In genomic region chr2:15181092-15181745, GRCh38 we compare ENCODE assay signal across 26 cellular contexts.
"Had no signal": no experiment of that assay in that cellular context is flagged by ENCODE, and none has a peak within 500 bp of the region (broad histone marks: within the 10 kb centered on the region; RNA-seq: fewer than 3 reads in every experiment).

No MANE protein-coding gene starts in this region.

- H3K36me3 ChIP-seq: adrenal gland, breast epithelium had no signal

- H3K27ac Mint-ChIP-seq: activated CD8-positive, alpha-beta T cell treated with anti-CD3 and anti-CD28 coated beads for 36 hours; activated naive CD8-positive, alpha-beta T cell treated with anti-CD3 and anti-CD28 coated beads, Interleukin-2, amount 10 ng/mL, durations not matched to agents 7 days and 5 days; T-helper 17 cell had no signal

- ATAC-seq: activated CD8-positive, alpha-beta T cell treated with anti-CD3 and anti-CD28 coated beads for 36 hours; T-helper 17 cell had no signal

- H3K4me1 ChIP-seq: breast epithelium had no signal

- H3K9me3 ChIP-seq: adrenal gland, breast epithelium had no signal

- H3K27me3 ChIP-seq: adrenal gland, breast epithelium had no signal

- DNase-seq: activated CD4-positive, alpha-beta T cell treated with anti-CD3 and anti-CD28 coated beads, Interleukin-2, amount 50 U/mL, for 1 hour; activated CD4-positive, CD25-positive, alpha-beta regulatory T cell; activated CD8-positive, alpha-beta memory T cell treated with anti-CD3 and anti-CD28 coated beads, Interleukin-2, amount 50 U/mL, for 48 hours; activated CD8-positive, alpha-beta T cell treated with anti-CD3 and anti-CD28 coated beads for 36 hours; activated naive CD4-positive, alpha-beta T cell treated with anti-CD3 and anti-CD28 coated beads, Interleukin-2, amount 50 U/mL, for 16 hours; activated naive CD8-positive, alpha-beta T cell treated with anti-CD3 and anti-CD28 coated beads, Interleukin-2, amount 10 ng/mL, durations not matched to agents 7 days and 5 days; activated T-cell treated with anti-CD3 and anti-CD28 coated beads, Interleukin-2, amount 50 U/mL, for 1 hour; adrenal gland; aorta; caudate nucleus; Kasumi-1; KBM-7; NCI-H1092; NCI-H1417; NCI-H1694; NCI-H2029; NCI-H2107; NCI-H345; NCI-H510A; NCI-H526 treated with DMSO at 0.1 percent for 48 hours; NK-92 treated with Interleukin-12 subunit alpha and Interleukin-12 subunit beta, amount 100 ng/mL, for 24 hours; PC-9; SHP77 treated with DMSO at 0.1 percent for 48 hours; T-helper 17 cell; T-helper 9 cell had no signal

- H3K9me3 Mint-ChIP-seq: activated CD8-positive, alpha-beta T cell treated with anti-CD3 and anti-CD28 coated beads for 36 hours; activated naive CD8-positive, alpha-beta T cell treated with anti-CD3 and anti-CD28 coated beads, Interleukin-2, amount 10 ng/mL, durations not matched to agents 7 days and 5 days had no signal

- H3K4me2 ChIP-seq: PC-9 had no signal

- H3K27ac ChIP-seq: adrenal gland, breast epithelium, PC-9 had no signal

- H3K27me3 Mint-ChIP-seq: activated naive CD8-positive, alpha-beta T cell treated with anti-CD3 and anti-CD28 coated beads, Interleukin-2, amount 10 ng/mL, durations not matched to agents 7 days and 5 days; T-helper 17 cell had no signal

- H3K4me3 ChIP-seq: adrenal gland, breast epithelium, PC-9 had no signal

- H3K4me3 Mint-ChIP-seq: activated CD8-positive, alpha-beta T cell treated with anti-CD3 and anti-CD28 coated beads for 36 hours; activated naive CD8-positive, alpha-beta T cell treated with anti-CD3 and anti-CD28 coated beads, Interleukin-2, amount 10 ng/mL, durations not matched to agents 7 days and 5 days; T-helper 17 cell had no signal

- H2AFZ ChIP-seq: PC-9 had no signal
